Comparison of ENCODE assay signal across 1 cellular context in genomic region chr6:111952821-111953535, GRCh38.
TF ChIP-seq lines count a peak whose summit lies in the region.

No MANE protein-coding gene starts in this region.

TF ChIP-seq in HepG2, 621 proteins besides CTCF, POLR2A, EP300 and RAD21 (continued from another document):
- TF ChIP-seq ARID4A (CRISPR knock-in tag; IDR thresholded peaks at IDR 0.05; ENCODE audit: borderline replicate concordance): no peak
- TF ChIP-seq NCOA5 (CRISPR knock-in tag; IDR thresholded peaks at IDR 0.05): no peak
- TF ChIP-seq HNRNPUL1 (IDR thresholded peaks at IDR 0.05; ENCODE audit: low read depth, low read length): no peak
- TF ChIP-seq NPAS2 (CRISPR knock-in tag; IDR thresholded peaks at IDR 0.05; ENCODE audit: borderline replicate concordance): no peak
- no peak for TF ChIP-seq JUNB (CRISPR knock-in tag; IDR thresholded peaks at IDR 0.05; ENCODE audit: borderline replicate concordance)
- TF ChIP-seq ZNF615 (CRISPR knock-in tag; IDR thresholded peaks at IDR 0.05; ENCODE audit: borderline replicate concordance): no peak
- TF ChIP-seq CENPX (CRISPR knock-in tag; IDR thresholded peaks at IDR 0.05): no peak
TF ChIP-seq in HepG2: peak in this region for 0.
